ENCODE assay signal across 21 cellular contexts in the genomic region with DNA sequence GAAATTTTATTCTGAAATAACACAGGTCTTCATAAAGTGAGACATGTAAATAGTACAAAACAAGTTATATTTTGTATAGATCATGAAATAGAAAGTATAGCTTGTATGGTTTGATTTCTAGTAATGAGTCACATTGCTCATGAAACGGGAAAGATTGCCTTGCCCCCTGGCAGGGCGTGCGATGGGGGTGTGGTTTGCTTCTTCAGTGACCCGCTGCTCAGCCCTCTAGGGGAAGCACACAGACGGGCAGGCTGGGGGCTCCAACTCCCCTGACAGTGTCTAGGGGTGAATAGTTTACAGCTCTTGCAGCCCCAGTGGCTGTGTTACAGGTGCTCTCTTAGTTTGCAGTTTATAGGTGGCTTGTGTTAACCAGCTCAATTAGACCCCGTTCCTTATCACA.
DNase-seq lines count a peak whose midpoint lies in the region; ATAC-seq and TF ChIP-seq lines count a peak whose summit lies in the region.
"Had no signal": no experiment of that assay in that cellular context is flagged by ENCODE, and none has a peak within 500 bp of the region (broad histone marks: within the 10 kb centered on the region; RNA-seq: fewer than 3 reads in every experiment).

No MANE protein-coding gene starts in this region.

- no peak overlapping the region for H2AFZ ChIP-seq in HCT116 (ENCODE audit: low read depth, low read length, poor library complexity, severe bottlenecking)

- DNase-seq in Right ventricle myocardium inferior (ENCODE audit: missing footprints) (peak; percentile 56), Right ventricle myocardium superior (no peak), HCT116 (ENCODE audit: low read depth, low spot score) (no peak), LHCN-M2 (ENCODE audit: low read depth) (peak; percentile 3), nephron progenitor cell (peak; percentile 7), SJCRH30 (no peak), ascending aorta (ENCODE audit: low spot score in 2 of 2) (no peak)
- DNase-seq in stimulated activated naive CD4-positive, alpha-beta T cell treated with Interleukin-2 at 50 U/mL for 16 hours (lab: John Stamatoyannopoulos, UW), result no peak
- DNase-seq: activated CD8-positive, alpha-beta memory T cell treated with anti-CD3 and anti-CD28 coated beads, Interleukin-2, amount 50 U/mL, for 4 hours; activated naive CD4-positive, alpha-beta T cell treated with anti-CD3 and anti-CD28 coated beads for 36 hours; GDM1; KBM-7; left cardiac atrium; NCI-H1417; ovary had no signal

- ATAC-seq in Right ventricle myocardium inferior, result no peak
- ATAC-seq in Right ventricle myocardium superior (ENCODE audit: poor library complexity), result no peak
- peak; percentile 74 for ATAC-seq in HCT116
- ATAC-seq: activated CD4-positive, CD25-positive, alpha-beta regulatory T cell treated with anti-CD3 and anti-CD28 coated beads, Interleukin-2, amount 50 U/mL, for 24 hours; left cardiac atrium; Panc1; stimulated activated memory B cell treated with anti-CD40 and anti-IgM and Interleukin-4, amounts not matched to agents 10 μg/mL and 1 μg/mL and 100 μg/mL, for 72 hours had no signal

- no peaks in the 10 kb centered on the region for H3K9me3 Mint-ChIP-seq in nephron progenitor cell
- H3K9me3 Mint-ChIP-seq: activated naive CD4-positive, alpha-beta T cell treated with anti-CD3 and anti-CD28 coated beads for 36 hours; T-helper 1 cell treated with Interleukin-12 subunit alpha and Interleukin-12 subunit beta and Interleukin-4 antibody, amounts not matched to agents 30 μg/mL and 1 μg/mL, for 36 hours; type B pancreatic cell had no signal

- H3K4me3 Mint-ChIP-seq in nephron progenitor cell, result no peak overlapping the region
- H3K4me3 Mint-ChIP-seq: activated naive CD4-positive, alpha-beta T cell treated with anti-CD3 and anti-CD28 coated beads for 36 hours; stimulated activated memory B cell treated with anti-CD40 and anti-IgM and Interleukin-4, amounts not matched to agents 10 μg/mL and 1 μg/mL and 100 μg/mL, for 72 hours; T-helper 1 cell treated with Interleukin-12 subunit alpha and Interleukin-12 subunit beta and Interleukin-4 antibody, amounts not matched to agents 30 μg/mL and 1 μg/mL, for 36 hours; type B pancreatic cell had no signal

- RAD21 ChIA-PET in HCT116 (lab: Charles Lee; ENCODE audit: low non-redundant PET in 1 of 2, low total read pairs in 2 of 2, uncharacterized antibody in 2 of 2, unreplicated experiment in 2 of 2), result no interaction called here

- TF ChIP-seq CTCF in HCT116 (IDR thresholded peaks at IDR 0.05 in 2 of 3, conservative IDR thresholded peaks at IDR 0.05 in 1 of 3; ENCODE audit: borderline replicate concordance in 1 of 3, insufficient read depth in 1 of 3, low read depth in 2 of 3, low read length in 2 of 3) (no peak), nephron progenitor cell (IDR thresholded peaks at IDR 0.05) (no peak), ascending aorta (IDR thresholded peaks at IDR 0.05) (no peak)

- H3K27ac ChIP-seq in HCT116 (ENCODE audit: low read depth, low read length) (no peak overlapping the region), SJCRH30 (no peak overlapping the region), ascending aorta (no peak overlapping the region)
- H3K27ac ChIP-seq: ovary had no signal

- no peaks in the 10 kb centered on the region for H3K4me1 ChIP-seq in HCT116 (ENCODE audit: control insufficient read depth in 1 of 2, insufficient read depth in 2 of 2, low read length in 2 of 2)
- peaks cover 5% of the 10 kb centered on the region for H3K4me1 ChIP-seq in SJCRH30
- no peaks in the 10 kb centered on the region for H3K4me1 ChIP-seq in ascending aorta
- H3K4me1 ChIP-seq: Caco-2 had no signal

- H3K4me1 Mint-ChIP-seq in nephron progenitor cell, result no peaks in the 10 kb centered on the region
- H3K4me1 Mint-ChIP-seq: stimulated activated memory B cell treated with anti-CD40 and anti-IgM and Interleukin-4, amounts not matched to agents 10 μg/mL and 1 μg/mL and 100 μg/mL, for 72 hours had no signal

- no peaks in the 10 kb centered on the region for H4K20me1 ChIP-seq in HCT116 (ENCODE audit: insufficient read depth)

- no peaks in the 10 kb centered on the region for H3K9me2 ChIP-seq in HCT116 (ENCODE audit: insufficient read depth)

- H3K27me3 ChIP-seq in HCT116 (ENCODE audit: insufficient read depth, low read length), result peaks cover 14% of the 10 kb centered on the region
- no peaks in the 10 kb centered on the region for H3K27me3 ChIP-seq in SJCRH30
- H3K27me3 ChIP-seq in ascending aorta, result no peaks in the 10 kb centered on the region
- H3K27me3 ChIP-seq: ovary had no signal

- no peak overlapping the region for H3K27ac Mint-ChIP-seq in nephron progenitor cell
- H3K27ac Mint-ChIP-seq: activated naive CD4-positive, alpha-beta T cell treated with anti-CD3 and anti-CD28 coated beads for 36 hours; stimulated activated memory B cell treated with anti-CD40 and anti-IgM and Interleukin-4, amounts not matched to agents 10 μg/mL and 1 μg/mL and 100 μg/mL, for 72 hours; T-helper 1 cell treated with Interleukin-12 subunit alpha and Interleukin-12 subunit beta and Interleukin-4 antibody, amounts not matched to agents 30 μg/mL and 1 μg/mL, for 36 hours; type B pancreatic cell had no signal

- no TSS peak for BruUV-seq in HCT116 (replicated peaks; lab: Mats Ljungman, UMichigan)

- TF ChIP-seq POLR2A in HCT116 (IDR thresholded peaks at IDR 0.05; ENCODE audit: borderline replicate concordance, extremely low read depth, insufficient read depth, insufficient read length), result no peak

- peaks cover 3% of the 10 kb centered on the region for H3K27me3 Mint-ChIP-seq in nephron progenitor cell (ENCODE audit: low read depth, poor library complexity)
- H3K27me3 Mint-ChIP-seq: stimulated activated memory B cell treated with anti-CD40 and anti-IgM and Interleukin-4, amounts not matched to agents 10 μg/mL and 1 μg/mL and 100 μg/mL, for 72 hours had no signal

- H3K36me3 ChIP-seq in HCT116 (ENCODE audit: control insufficient read depth in 1 of 2, insufficient read depth in 2 of 2, low read length in 2 of 2), result no peaks in the 10 kb centered on the region
- H3K36me3 ChIP-seq in SJCRH30, result no peaks in the 10 kb centered on the region
- H3K36me3 ChIP-seq in ascending aorta, result no peaks in the 10 kb centered on the region
- H3K36me3 ChIP-seq: ovary had no signal

- H3K79me2 ChIP-seq in HCT116 (ENCODE audit: insufficient read depth, low read length), result no peaks in the 10 kb centered on the region

- H3K36me3 Mint-ChIP-seq in nephron progenitor cell (ENCODE audit: low read depth), result no peaks in the 10 kb centered on the region
- H3K36me3 Mint-ChIP-seq: stimulated activated memory B cell treated with anti-CD40 and anti-IgM and Interleukin-4, amounts not matched to agents 10 μg/mL and 1 μg/mL and 100 μg/mL, for 72 hours; type B pancreatic cell had no signal

- no peak overlapping the region for H3K4me2 ChIP-seq in HCT116 (ENCODE audit: low read length)

- H3K4me3 ChIP-seq in HCT116 (replicated peaks in 1 of 2; ENCODE audit: low read depth in 1 of 2, low read length in 2 of 2) (no peak overlapping the region), SJCRH30 (no peak overlapping the region), ascending aorta (no peak overlapping the region)
- H3K4me3 ChIP-seq: ovary had no signal

- no peak for TF ChIP-seq RAD21 in HCT116 (IDR thresholded peaks at IDR 0.05; ENCODE audit: low read depth)

- no peaks in the 10 kb centered on the region for H3K9me3 ChIP-seq in HCT116 (ENCODE audit: control insufficient read depth in 1 of 2, insufficient read depth in 1 of 2, low read depth in 1 of 2, low read length in 2 of 2)
- H3K9me3 ChIP-seq in SJCRH30 (replicated peaks), result no peaks in the 10 kb centered on the region; the same call in 1 of the 2 replicates
- no peaks in the 10 kb centered on the region for H3K9me3 ChIP-seq in ascending aorta
- H3K9me3 ChIP-seq: Caco-2, ovary had no signal

- H3K9ac ChIP-seq in HCT116 (ENCODE audit: low read length), result no peak overlapping the region

- POLR2A ChIA-PET in HCT116 (lab: Charles Lee), result no interaction called here

- CTCF ChIA-PET in HCT116 (lab: Charles Lee), result no interaction called here

- intact Hi-C loops in Right ventricle myocardium inferior (cut with DNase I) (no loop called here), Right ventricle myocardium superior (cut with DNase I) (no loop called here), HCT116 (cut with micrococcal nuclease) (no loop called here), ascending aorta (cut with DNase I) (loop anchor here (10.0 kb wide), 1 partner anchor 267 kb away; no protein-coding TSS in a partner anchor)

TF ChIP-seq in HCT116, 20 proteins besides CTCF, POLR2A, EP300 and RAD21:
- no peak for TF ChIP-seq ELF1 (IDR thresholded peaks at IDR 0.05; ENCODE audit: borderline replicate concordance, low read depth)
- no peak for TF ChIP-seq FOSL1 (IDR thresholded peaks at IDR 0.05; ENCODE audit: low read depth)
- no peak for TF ChIP-seq YY1 (IDR thresholded peaks at IDR 0.05; ENCODE audit: extremely low read depth, insufficient replicate concordance, low read depth, low read length)
- no peak for TF ChIP-seq EGR1 (IDR thresholded peaks at IDR 0.05; ENCODE audit: low read depth)
- no peak for TF ChIP-seq POLR2AphosphoS5 (IDR thresholded peaks at IDR 0.05; ENCODE audit: low read depth, low read length)
- TF ChIP-seq ZNF274 (IDR thresholded peaks at IDR 0.05; ENCODE audit: low read depth, low read length), result no peak
- no peak for TF ChIP-seq TCF7L2 (IDR thresholded peaks at IDR 0.05; ENCODE audit: borderline replicate concordance, extremely low read depth, insufficient read depth, insufficient read length)
- TF ChIP-seq JUND (IDR thresholded peaks at IDR 0.05), result no peak
- TF ChIP-seq ATF3 (IDR thresholded peaks at IDR 0.05), result no peak
- no peak for TF ChIP-seq CEBPB (IDR thresholded peaks at IDR 0.05; ENCODE audit: low read depth)
- TF ChIP-seq SRF (IDR thresholded peaks at IDR 0.05; ENCODE audit: low read depth), result no peak
- TF ChIP-seq CBX3 (IDR thresholded peaks at IDR 0.05; ENCODE audit: low read depth), result no peak
- no peak for TF ChIP-seq ZFX (IDR thresholded peaks at IDR 0.05)

Comparison
In these comparisons a context has a peak if more than half of its experiments do, and no peak if none do; other contexts are left out.
1. DNase-seq: peak in Right ventricle myocardium inferior (single experiment), LHCN-M2 (single experiment) and nephron progenitor cell (single experiment); none in Right ventricle myocardium superior (single experiment), HCT116 (single experiment), SJCRH30 (0 of 2), ascending aorta (0 of 2) and stimulated activated naive CD4-positive, alpha-beta T cell treated with Interleukin-2 at 50 U/mL for 16 hours (single experiment).